In the genomic region with DNA sequence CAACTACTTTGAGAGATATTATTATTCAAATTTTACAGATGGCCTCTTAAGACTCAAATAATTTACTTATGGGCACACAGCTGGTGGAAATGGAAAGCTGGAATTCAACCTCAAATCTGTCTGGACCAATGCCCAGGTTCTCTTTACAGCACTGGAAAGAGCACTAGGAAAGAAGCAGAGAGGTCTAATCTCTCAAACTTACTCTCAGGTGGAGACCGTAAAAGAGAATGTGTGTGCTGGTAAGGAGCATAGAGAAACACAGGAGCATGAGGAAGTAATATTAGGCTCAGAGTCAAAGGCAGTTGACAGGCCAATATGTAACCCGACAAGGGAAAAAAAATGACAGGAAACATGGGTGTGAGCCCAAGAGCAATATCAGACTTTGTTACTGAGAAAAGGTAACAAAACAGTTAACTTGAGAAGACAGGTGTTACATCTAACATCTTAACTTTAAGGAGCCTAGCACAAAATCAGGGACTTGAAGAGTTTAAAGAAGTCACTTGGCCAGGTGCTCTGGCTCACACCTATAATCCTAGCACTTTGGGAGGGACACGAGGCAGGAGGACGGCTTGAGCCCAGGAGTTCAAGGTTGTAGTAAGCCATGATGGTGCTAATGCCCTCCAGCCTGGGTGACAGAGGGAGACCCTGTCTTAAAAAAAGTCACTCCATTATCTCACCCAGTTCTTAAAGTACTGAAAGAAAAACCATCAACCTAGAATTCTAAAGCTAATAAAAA, we compare ENCODE assay signal across 20 cellular contexts. TPM values are rescaled to one million over a fixed set of nuclear protein-coding genes. Genes with fewer than 3 reads are reported as not detected.
DNase-seq lines count a peak whose midpoint lies in the region; ATAC-seq, FAIRE-seq and TF ChIP-seq lines count a peak whose summit lies in the region.
"Had no signal": no experiment of that assay in that cellular context is flagged by ENCODE, and none has a peak within 500 bp of the region (broad histone marks: within the 10 kb centered on the region; RNA-seq: fewer than 3 reads in every experiment).

No MANE protein-coding gene starts in this region.

- H3K27me3 ChIP-seq in pancreas = no peaks in the 10 kb centered on the region
- H3K27me3 ChIP-seq: ascending aorta had no signal

- TF ChIP-seq CTCF in pancreas (IDR thresholded peaks at IDR 0.05) = no peak

- H3K4me1 Mint-ChIP-seq in T-helper 17 cell = peaks cover 18% of the 10 kb centered on the region
- no peaks in the 10 kb centered on the region for H3K4me1 Mint-ChIP-seq in stimulated activated effector memory CD8-positive, alpha-beta T cell treated with anti-CD3 and anti-CD28 coated beads, Interleukin-12 subunit alpha, Interleukin-12 subunit beta, amount 100 ng/mL, for 72 hours

- H3K4me1 ChIP-seq in pancreas = peaks cover 0 to 11% (median 8%) of the 10 kb centered on the region in 3 donors
- H3K4me1 ChIP-seq: ascending aorta, HAP-1, left ventricle myocardium inferior had no signal

- intact Hi-C loops in pancreas (cut with DNase I) = no loop called here

- H3K36me3 Mint-ChIP-seq in T-helper 17 cell (ENCODE audit: low read depth) = no peaks in the 10 kb centered on the region
- peaks cover 17% of the 10 kb centered on the region for H3K36me3 Mint-ChIP-seq in stimulated activated effector memory CD8-positive, alpha-beta T cell treated with anti-CD3 and anti-CD28 coated beads, Interleukin-12 subunit alpha, Interleukin-12 subunit beta, amount 100 ng/mL, for 72 hours

- peak overlapping the region; percentile 73 for H3K27ac Mint-ChIP-seq in T-helper 17 cell
- H3K27ac Mint-ChIP-seq in stimulated activated effector memory CD8-positive, alpha-beta T cell treated with anti-CD3 and anti-CD28 coated beads, Interleukin-12 subunit alpha, Interleukin-12 subunit beta, amount 100 ng/mL, for 72 hours = no peak overlapping the region

- no peaks in the 10 kb centered on the region for H3K27me3 Mint-ChIP-seq in T-helper 17 cell

- H3K27ac ChIP-seq in pancreas = peak overlapping the region in 2 of 4 donors; percentile 20 to 51
- H3K27ac ChIP-seq: ascending aorta, left ventricle myocardium inferior had no signal

- no peaks in the 10 kb centered on the region for H3K9me3 ChIP-seq in T-helper 17 cell (ENCODE audit: control insufficient read depth, low read length, poor library complexity, severe bottlenecking)
- H3K9me3 ChIP-seq in pancreas = no peaks in the 10 kb centered on the region
- H3K9me3 ChIP-seq: ascending aorta, HAP-1, left ventricle myocardium inferior had no signal

- no peak overlapping the region for H3K4me3 Mint-ChIP-seq in T-helper 17 cell
- no peak overlapping the region for H3K4me3 Mint-ChIP-seq in stimulated activated effector memory CD8-positive, alpha-beta T cell treated with anti-CD3 and anti-CD28 coated beads, Interleukin-12 subunit alpha, Interleukin-12 subunit beta, amount 100 ng/mL, for 72 hours

- DNase-seq in GF-D8 (lab: John Stamatoyannopoulos, UW) = peak; percentile 12
- no peak for DNase-seq in T-helper 17 cell
- DNase-seq in ecto neural progenitor cell (ENCODE audit: low spot score) = peak; percentile 18
- no peak for DNase-seq in pancreas
- no peak for DNase-seq in cerebellum (ENCODE audit: low spot score)
- DNase-seq in stimulated activated effector memory CD8-positive, alpha-beta T cell treated with anti-CD3 and anti-CD28 coated beads, Interleukin-12 subunit alpha, Interleukin-12 subunit beta, amount 100 ng/mL, for 72 hours (ENCODE audit: low spot score in 2 of 2) = no peak
- DNase-seq: activated effector memory CD4-positive, alpha-beta T cell treated with anti-CD3 and anti-CD28 coated beads, Interleukin-2, amount 50 U/mL, for 16 hours; dermis blood vessel endothelial cell; erythroblast; KG1; left ventricle myocardium inferior; NCI-H69; stimulated activated CD4-positive, alpha-beta T cell treated with anti-CD3 and anti-CD28 coated beads, Interleukin-4, amount 100 ng/mL, for 4 hours had no signal

- H3K4me3 ChIP-seq in pancreas = no peak overlapping the region
- H3K4me3 ChIP-seq: ascending aorta, HAP-1, left ventricle myocardium inferior, smooth muscle cell had no signal

- ATAC-seq in T-helper 17 cell (no peak), pancreas (peak; percentile 40 to 85 (median 74)), GM21526 (IDR thresholded peaks at IDR 0.05; ENCODE audit: low FRiP score, unreplicated experiment) (no peak)
- no peak for ATAC-seq in stimulated activated effector memory CD8-positive, alpha-beta T cell treated with anti-CD3 and anti-CD28 coated beads, Interleukin-12 subunit alpha, Interleukin-12 subunit beta, amount 100 ng/mL, for 72 hours
- ATAC-seq: Panc1 had no signal

- no peaks in the 10 kb centered on the region for H3K36me3 ChIP-seq in pancreas
- H3K36me3 ChIP-seq: ascending aorta, HAP-1, left ventricle myocardium inferior had no signal

- FAIRE-seq in pancreas (lab: Jason Lieb, UNC) = no peak

- WGBS in pancreas, 2 donors = 8 to 14% methylated on average over 4 of the region's 4 CpGs

- H3K9me3 Mint-ChIP-seq in stimulated activated effector memory CD8-positive, alpha-beta T cell treated with anti-CD3 and anti-CD28 coated beads, Interleukin-12 subunit alpha, Interleukin-12 subunit beta, amount 100 ng/mL, for 72 hours = no peaks in the 10 kb centered on the region

RNA-seq across cellular contexts. Expression of gene PPP1R15B, which starts 20.7 kb away (rescaled TPM):
- total RNA-seq in T-helper 17 cell (100 to 1,000 TPM; 207 to 266 TPM), pancreas (10 to 100 TPM; 16.4 to 47.9 (median 23.4) TPM), cerebellum (29.7 TPM)
- 10 to 100 TPM in 1 of 2 donors, 1 to 10 TPM in 1; 7.8 to 11.8 TPM for polyA plus RNA-seq in pancreas

RNA-seq across cellular contexts. Expression of gene PLEKHA6, which starts 31.2 kb away (rescaled TPM):
- under 1 TPM; 0.47 to 0.50 TPM for total RNA-seq in T-helper 17 cell
- total RNA-seq in pancreas = 10 to 100 TPM in 5 of 6 donors, 1 to 10 TPM in 1; 9.5 to 23.8 (median 15.0) TPM
- polyA plus RNA-seq in pancreas = 10 to 100 TPM; 13.2 to 18.5 TPM
- total RNA-seq in cerebellum = 13.6 TPM
- total RNA-seq: G401, SK-MEL-5 had no signal

Comparison
In these comparisons a context has a peak if more than half of its experiments do, and no peak if none do; other contexts are left out.
1. DNase-seq: peak in GF-D8 (single experiment) and ecto neural progenitor cell (single experiment); none in T-helper 17 cell (0 of 3), pancreas (0 of 6), cerebellum (single experiment) and stimulated activated effector memory CD8-positive, alpha-beta T cell treated with anti-CD3 and anti-CD28 coated beads, Interleukin-12 subunit alpha, Interleukin-12 subunit beta, amount 100 ng/mL, for 72 hours (0 of 2).
2. ATAC-seq: peak in pancreas (4 of 4); none in T-helper 17 cell (single experiment), GM21526 (single experiment) and stimulated activated effector memory CD8-positive, alpha-beta T cell treated with anti-CD3 and anti-CD28 coated beads, Interleukin-12 subunit alpha, Interleukin-12 subunit beta, amount 100 ng/mL, for 72 hours (single experiment).